Comparison of ENCODE assay signal across 17 cellular contexts in the genomic region with DNA sequence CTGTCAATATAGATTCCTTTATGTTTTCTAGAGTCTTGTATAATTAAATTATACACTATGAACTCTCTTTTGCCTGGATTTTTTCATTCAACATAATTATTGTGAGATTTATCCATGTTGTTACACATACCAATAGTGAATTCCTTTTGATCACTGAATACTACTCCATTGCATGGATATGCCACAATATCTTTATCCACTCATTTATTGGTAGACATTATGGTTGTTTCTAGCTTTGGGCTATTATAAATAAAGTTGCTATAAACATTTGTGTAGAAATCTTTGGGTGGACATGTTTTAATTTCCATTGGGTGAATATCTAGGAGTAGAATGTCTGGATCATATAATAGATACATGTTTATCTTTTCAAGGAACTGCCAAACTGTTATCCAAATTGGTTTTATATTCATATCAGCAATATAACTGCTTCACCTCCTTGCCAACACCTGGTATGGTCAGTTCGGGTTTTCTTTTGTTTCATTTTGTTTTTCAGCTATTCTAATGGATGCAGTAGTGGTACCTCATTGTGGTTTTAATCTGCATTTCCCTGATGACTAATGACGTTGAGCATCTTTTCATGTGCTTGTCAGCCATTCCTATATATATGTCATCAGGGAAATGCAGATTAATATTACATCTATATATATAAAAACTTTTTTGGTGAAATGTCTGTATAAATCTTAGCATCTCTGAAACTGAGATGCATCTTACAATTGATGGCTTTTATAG. TPM values are rescaled to one million over a fixed set of nuclear protein-coding genes. Genes with fewer than 3 reads are reported as not detected.
DNase-seq lines count a peak whose midpoint lies in the region; ATAC-seq, FAIRE-seq and TF ChIP-seq lines count a peak whose summit lies in the region.
"Had no signal": no experiment of that assay in that cellular context is flagged by ENCODE, and none has a peak within 500 bp of the region (broad histone marks: within the 10 kb centered on the region; RNA-seq: fewer than 3 reads in every experiment).

No MANE protein-coding gene starts in this region.

- no TSS peak for BruUV-seq in GM12878 (replicated peaks; lab: Mats Ljungman, UMichigan)

- peak overlapping the region; percentile 22 for H3K27ac Mint-ChIP-seq in T-helper 1 cell treated with Interleukin-12 subunit alpha and Interleukin-12 subunit beta and Interleukin-4 antibody, amounts not matched to agents 30 μg/mL and 1 μg/mL, for 36 hours
- peak overlapping the region in 6 of 7 donors; percentile 45 to 74 (median 68) for H3K27ac Mint-ChIP-seq in CD4-positive, alpha-beta memory T cell
- no peak overlapping the region for H3K27ac Mint-ChIP-seq in endodermal cell

- no peaks in the 10 kb centered on the region for H3K9me3 Mint-ChIP-seq in T-helper 1 cell treated with Interleukin-12 subunit alpha and Interleukin-12 subunit beta and Interleukin-4 antibody, amounts not matched to agents 30 μg/mL and 1 μg/mL, for 36 hours
- H3K9me3 Mint-ChIP-seq in CD4-positive, alpha-beta memory T cell = peaks cover 0 to 2% (median 0%) of the 10 kb centered on the region in 8 donors
- no peaks in the 10 kb centered on the region for H3K9me3 Mint-ChIP-seq in endodermal cell

- no peak for TF ChIP-seq POLR2A in GM12878 (IDR thresholded peaks at IDR 0.05; ENCODE audit: low read depth, low read length)

- no peak overlapping the region for H3K4me3 Mint-ChIP-seq in T-helper 1 cell treated with Interleukin-12 subunit alpha and Interleukin-12 subunit beta and Interleukin-4 antibody, amounts not matched to agents 30 μg/mL and 1 μg/mL, for 36 hours
- H3K4me3 Mint-ChIP-seq in CD4-positive, alpha-beta memory T cell = peak overlapping the region in 4 of 8 donors; percentile 0 to 48 (median 32)
- H3K4me3 Mint-ChIP-seq in endodermal cell = no peak overlapping the region

- H2AFZ ChIP-seq in GM12878 (ENCODE audit: control insufficient read depth, low read depth, low read length) = no peak overlapping the region

- no peak for TF ChIP-seq EP300 in GM12878 (IDR thresholded peaks at IDR 0.05; ENCODE audit: borderline replicate concordance in 1 of 2, control insufficient read depth in 1 of 2, low read depth in 2 of 2, low read length in 2 of 2)

- no peak for TF ChIP-seq RAD21 in GM12878 (IDR thresholded peaks at IDR 0.05; ENCODE audit: insufficient read depth, low read depth, low read length)

- POLR2A ChIA-PET in CD4-positive, alpha-beta memory T cell (lab: Charles Lee; ENCODE audit: partially characterized antibody) = interaction anchor here (0.9 to 4.3 kb wide), 5 partner anchors 8 to 43 kb away, joined by 3 to 34 read pairs (median 9); no protein-coding TSS in a partner anchor
- POLR2A ChIA-PET in GM12878 (lab: Charles Lee) = interaction anchor here (1.0 kb wide), 1 partner anchor 16 kb away, joined by 4 read pairs; no protein-coding TSS in a partner anchor

- H3K4me1 ChIP-seq in CD4-positive, alpha-beta memory T cell (ENCODE audit: insufficient read depth, low read length) = peaks cover 92% of the 10 kb centered on the region
- H3K4me1 ChIP-seq in GM12878 (ENCODE audit: control insufficient read depth, insufficient read depth, low read length) (no peaks in the 10 kb centered on the region), endodermal cell (ENCODE audit: control insufficient read depth, insufficient read depth, low read length) (no peaks in the 10 kb centered on the region)

- no peak for TF ChIP-seq CTCF in GM12878 (IDR thresholded peaks at IDR 0.05 in 2 of 3, conservative IDR thresholded peaks at IDR 0.05 in 1 of 3; ENCODE audit: control insufficient read depth in 2 of 3, extremely low read depth in 1 of 3, insufficient read depth in 1 of 3, low read depth in 3 of 3, low read length in 3 of 3)
- no peak for TF ChIP-seq CTCF in endodermal cell (conservative IDR thresholded peaks at IDR 0.05)

- H3K36me3 ChIP-seq in CD4-positive, alpha-beta memory T cell (ENCODE audit: insufficient read depth, low read length) = no peaks in the 10 kb centered on the region
- H3K36me3 ChIP-seq in GM12878 (ENCODE audit: control insufficient read depth in 2 of 2, insufficient read depth in 2 of 2, low read length in 1 of 2) (no peaks in the 10 kb centered on the region), endodermal cell (ENCODE audit: control insufficient read depth, insufficient read depth, low read length) (no peaks in the 10 kb centered on the region)

- H3K4me1 Mint-ChIP-seq in T-helper 1 cell treated with Interleukin-12 subunit alpha and Interleukin-12 subunit beta and Interleukin-4 antibody, amounts not matched to agents 30 μg/mL and 1 μg/mL, for 36 hours (ENCODE audit: low read depth) = peaks cover 43% of the 10 kb centered on the region
- peaks cover 59 to 86% (median 73%) of the 10 kb centered on the region in 4 donors for H3K4me1 Mint-ChIP-seq in CD4-positive, alpha-beta memory T cell
- H3K4me1 Mint-ChIP-seq in endodermal cell = peaks cover 22% of the 10 kb centered on the region

- CTCF ChIA-PET in CD4-positive, alpha-beta memory T cell (lab: Charles Lee; ENCODE audit: partially characterized antibody) = interaction anchor here (1.1 to 3.0 kb wide), 2 partner anchors 40 to 42 kb away, joined by 3 to 13 read pairs; no protein-coding TSS in a partner anchor
- CTCF ChIA-PET in GM12878 (lab: Yijun Ruan, JAX) = interaction anchor here (1.2 to 2.4 kb wide), 4 partner anchors 9 to 65 kb away, joined by 3 to 10 read pairs (median 6); no protein-coding TSS in a partner anchor

- in situ Hi-C loops in GM12878 (cut with MboI) = no loop called here

- SMC1A ChIA-PET in GM12878 (lab: Charles Lee; ENCODE audit: uncharacterized antibody, unreplicated experiment) = interaction anchor here (1.0 to 3.2 kb wide), 5 partner anchors 9 to 38 kb away, joined by 3 to 13 read pairs (median 4); no protein-coding TSS in a partner anchor

- WGBS in GM12878 (ENCODE audit: insufficient coverage, insufficient replicate concordance, low lambda C conversion rate, missing lambda C conversion rate) = 0% methylated on average over 2 of the region's 2 CpGs
- WGBS in endodermal cell (ENCODE audit: insufficient coverage in 1 of 2, insufficient read length in 1 of 2), 2 experiments = 77% methylated on average over 2 of the region's 2 CpGs; no CpG with 5 or more reads in 1 of the 2 experiments

- DNase-seq in T-helper 1 cell (no peak), M059J (ENCODE audit: low read depth) (peak; percentile 35), GM12878 (ENCODE audit: low read depth, low spot score) (no peak), CD1c-positive myeloid dendritic cell (ENCODE audit: extremely low spot score) (no peak), endodermal cell (no peak)
- peak in 2 of 5 donors; percentile 28 to 37 for DNase-seq in CD4-positive, alpha-beta memory T cell
- DNase-seq: NCI-H1092 treated with DMSO at 0.1 percent for 48 hours; NCI-H1694; NCI-H69; NK-92 treated with Interleukin-12 subunit alpha and Interleukin-12 subunit beta, amount 100 ng/mL, for 24 hours had no signal

- no peak overlapping the region for H3K4me2 ChIP-seq in GM12878 (ENCODE audit: control insufficient read depth, insufficient read depth)

- RAD21 ChIA-PET in GM12878 (lab: Charles Lee; ENCODE audit: unreplicated experiment) = no interaction called here

- H3K4me3 ChIP-seq in CD4-positive, alpha-beta memory T cell (ENCODE audit: low read length in 2 of 2) = no peak overlapping the region
- H3K4me3 ChIP-seq in GM12878 (no peak overlapping the region), endodermal cell (ENCODE audit: low read length) (no peak overlapping the region)
- H3K4me3 ChIP-seq: K562 had no signal

- H3K9ac ChIP-seq in GM12878 (ENCODE audit: control insufficient read depth, insufficient read depth, low read length) = no peak overlapping the region
- no peak overlapping the region for H3K9ac ChIP-seq in endodermal cell (ENCODE audit: extremely low read depth, low read length, poor library complexity, severe bottlenecking)

- peaks cover 3% of the 10 kb centered on the region for H3K36me3 Mint-ChIP-seq in T-helper 1 cell treated with Interleukin-12 subunit alpha and Interleukin-12 subunit beta and Interleukin-4 antibody, amounts not matched to agents 30 μg/mL and 1 μg/mL, for 36 hours (ENCODE audit: low read depth)
- peaks cover 0 to 1% of the 10 kb centered on the region in 2 donors for H3K36me3 Mint-ChIP-seq in CD4-positive, alpha-beta memory T cell
- H3K36me3 Mint-ChIP-seq in endodermal cell (ENCODE audit: low read depth) = no peaks in the 10 kb centered on the region

- no peak overlapping the region for H3K27ac ChIP-seq in CD4-positive, alpha-beta memory T cell (ENCODE audit: low read depth, low read length)
- H3K27ac ChIP-seq in GM12878 (ENCODE audit: control insufficient read depth, insufficient read depth) (no peak overlapping the region), endodermal cell (ENCODE audit: low read depth, low read length) (no peak overlapping the region)
- H3K27ac ChIP-seq: C4-2B, HL-60 had no signal

- no peaks in the 10 kb centered on the region for H3K79me2 ChIP-seq in GM12878 (ENCODE audit: control insufficient read depth, insufficient read depth, low read length)

- ATAC-seq in GM12878 = peak; percentile 60
- ATAC-seq in GM18520 (IDR thresholded peaks at IDR 0.05; ENCODE audit: unreplicated experiment) = no peak
- ATAC-seq: K562 had no signal

- no peak for FAIRE-seq in GM12878 (lab: Jason Lieb, UNC)
- FAIRE-seq: A204.1, H1, K562 had no signal

- no peaks in the 10 kb centered on the region for H3K27me3 ChIP-seq in CD4-positive, alpha-beta memory T cell (ENCODE audit: insufficient read depth, low read length)
- H3K27me3 ChIP-seq in GM12878 (replicated peaks in 1 of 2; ENCODE audit: control insufficient read depth in 2 of 2, insufficient read depth in 2 of 2, low read length in 1 of 2) (no peaks in the 10 kb centered on the region), endodermal cell (ENCODE audit: control insufficient read depth, insufficient read depth, low read length, poor library complexity, severe bottlenecking) (no peaks in the 10 kb centered on the region)

- H3K9me3 ChIP-seq in CD4-positive, alpha-beta memory T cell (ENCODE audit: control insufficient read depth in 1 of 2, low read length in 2 of 2) = no peaks in the 10 kb centered on the region
- H3K9me3 ChIP-seq in GM12878 (replicated peaks; ENCODE audit: control insufficient read depth, insufficient read depth, low read length) (no peaks in the 10 kb centered on the region), endodermal cell (ENCODE audit: control insufficient read depth, low read length) (no peaks in the 10 kb centered on the region)

- no peaks in the 10 kb centered on the region for H4K20me1 ChIP-seq in GM12878 (ENCODE audit: control insufficient read depth, insufficient read depth)

- intact Hi-C loops in CD4-positive, alpha-beta memory T cell (cut with micrococcal nuclease) = no loop called here
- intact Hi-C loops in GM12878 (cut with micrococcal nuclease; ENCODE audit: unreplicated experiment) = no loop called here

- peaks cover 16% of the 10 kb centered on the region for H3K27me3 Mint-ChIP-seq in T-helper 1 cell treated with Interleukin-12 subunit alpha and Interleukin-12 subunit beta and Interleukin-4 antibody, amounts not matched to agents 30 μg/mL and 1 μg/mL, for 36 hours (ENCODE audit: low read depth)
- H3K27me3 Mint-ChIP-seq in CD4-positive, alpha-beta memory T cell = no peaks in the 10 kb centered on the region
- H3K27me3 Mint-ChIP-seq in endodermal cell (ENCODE audit: insufficient read depth) = no peaks in the 10 kb centered on the region

RNA-seq across cellular contexts. Expression of a gene that starts 32.1 kb away (rescaled TPM):
- total RNA-seq in CD4-positive, alpha-beta memory T cell = 100 to 1,000 TPM; 770 to 841 TPM
- polyA plus RNA-seq in CD4-positive, alpha-beta memory T cell = 100 to 1,000 TPM; 102 to 474 TPM
- total RNA-seq in M059J (2014; rRNA removed; shearing (Covaris generic)) = 5.2 and 7.4 TPM in 2 replicates
- total RNA-seq in GM12878 (2013; cell fraction: nucleolus; rRNA removed) = 344 and 364 TPM in 2 replicates
- total RNA-seq in GM12878 (2014; rRNA removed) = 19.6 and 21.6 TPM in 2 replicates
- 23.3 and 24.0 TPM in 2 replicates for total RNA-seq in GM12878 (2014; rRNA removed; fragmentation: Illumina TruSeq; extraction: Trizol)
- 60.2 and 63.5 TPM in 2 replicates for total RNA-seq in GM12878 (2021)
- polyA plus RNA-seq in GM12878 (2011; ENCODE audit: low read depth) = 26.0 TPM
- 20.5 and 34.6 TPM in 2 replicates for polyA plus RNA-seq in GM12878 (2011; rRNA removed)
- polyA plus RNA-seq in GM12878 (2011; cell fraction: cytosol; rRNA removed) = 27.6 and 32.9 TPM in 2 replicates
- polyA plus RNA-seq in GM12878 (2011; cell fraction: nucleus; rRNA removed) = 62.1 and 64.0 TPM in 2 replicates
- polyA plus RNA-seq in GM12878 (2012) = 52.2 and 55.4 TPM in 2 replicates
- polyA plus RNA-seq in GM12878 (2014; fragmentation: Illumina TruSeq; extraction: Trizol) = 44.1 and 59.3 TPM in 2 replicates
- polyA plus RNA-seq in GM12878 (2014; fragmentation: Nextera tagmentation; extraction: Ambion mirVana) = 10 to 100 TPM in 1 of 2 experiments, 1 to 10 TPM in 1; 10.0 to 13.2 TPM
- polyA plus RNA-seq in GM12878 (2014; rRNA removed) = 29.0 and 37.6 TPM in 2 replicates
- polyA plus RNA-seq in GM12878 (2016; fragmentation: Nextera tagmentation; extraction: Ambion mirVana) = 10 to 100 TPM; 22.7 to 23.2 TPM
- 52.8 and 74.5 TPM in 2 replicates for polyA minus RNA-seq in GM12878 (2011; rRNA and poly(A)+ RNA removed)
- 25.0 and 25.4 TPM in 2 replicates for polyA minus RNA-seq in GM12878 (2011; cell fraction: cytosol; rRNA and poly(A)+ RNA removed)
- polyA minus RNA-seq in GM12878 (2011; cell fraction: nucleus; rRNA and poly(A)+ RNA removed) = 60.7 and 103 TPM in 2 replicates
- total RNA-seq in endodermal cell = 10 to 100 TPM; 14.9 to 19.4 TPM
- polyA plus RNA-seq in endodermal cell (2013, experiment 1 of 2) = 9.0 TPM
- polyA plus RNA-seq in endodermal cell (2013, experiment 2 of 2) = 8.9 TPM
